Comparison of ENCODE assay signal across 8 cellular contexts in genomic region chr12:6962285-6963015, GRCh38. TPM values are rescaled to one million over a fixed set of nuclear protein-coding genes. Genes with fewer than 3 reads are reported as not detected.
A peak's percentile ranks its signal among the peaks of the same experiment; 100 is the strongest.
DNase-seq lines count a peak whose midpoint lies in the region; ATAC-seq and TF ChIP-seq lines count a peak whose summit lies in the region.

No MANE protein-coding gene starts in this region.

- peak overlapping the region; percentile 95 for H3K27ac Mint-ChIP-seq in HFFc6
- peak overlapping the region; percentile 98 for H3K27ac Mint-ChIP-seq in activated CD8-positive, alpha-beta T cell treated with anti-CD3 and anti-CD28 coated beads, Interleukin-2, amount 10 ng/mL, durations not matched to agents 7 days and 5 days
- peak overlapping the region; percentile 98 for H3K27ac Mint-ChIP-seq in stimulated activated naive CD8-positive, alpha-beta T cell treated with anti-CD3 and anti-CD28 coated beads, Interleukin-15, amount 100 ng/mL, for 72 hours

- CTCF ChIA-PET in activated CD8-positive, alpha-beta T cell treated with anti-CD3 and anti-CD28 coated beads, Interleukin-2, amount 10 ng/mL, durations not matched to agents 7 days and 5 days (lab: Charles Lee): interaction anchor here (0.8 to 13.3 kb wide), 3 partner anchors 18 to 90 kb away, joined by 4 to 742 read pairs (median 11); partner anchors contain the start of genes C12orf57, PTPN6, RNU7-1 and SPSB2

- POLR2A ChIA-PET in activated CD8-positive, alpha-beta T cell treated with anti-CD3 and anti-CD28 coated beads, Interleukin-2, amount 10 ng/mL, durations not matched to agents 7 days and 5 days (lab: Charles Lee): interaction anchor here (1.3 to 18.7 kb wide), 3 partner anchors 17 to 146 kb away, joined by 3 to 1099 read pairs (median 9); partner anchors contain the start of genes C12orf57, C1RL, PTPN6 and RNU7-1

- H3K9me3 ChIP-seq in iPS-18a (ENCODE audit: control insufficient read depth, low read depth, low read length): no peaks in the 10 kb centered on the region

- peak; percentile 32 for TF ChIP-seq CTCF in 22Rv1 (IDR thresholded peaks at IDR 0.05)
- no peak for TF ChIP-seq CTCF in HFFc6 (IDR thresholded peaks at IDR 0.05)

- peak overlapping the region; percentile 100 for H3K27ac ChIP-seq in 22Rv1
- H3K27ac ChIP-seq in iPS-18a (ENCODE audit: low read length): peak overlapping the region; percentile 91

- peak overlapping the region; percentile 70 for H3K9ac ChIP-seq in iPS-18a (ENCODE audit: low read length)

- H3K4me1 Mint-ChIP-seq in HFFc6 (ENCODE audit: low read depth): peaks cover 25% of the 10 kb centered on the region
- peaks cover 82% of the 10 kb centered on the region for H3K4me1 Mint-ChIP-seq in activated CD8-positive, alpha-beta T cell treated with anti-CD3 and anti-CD28 coated beads, Interleukin-2, amount 10 ng/mL, durations not matched to agents 7 days and 5 days (ENCODE audit: low read depth)
- peaks cover 96% of the 10 kb centered on the region for H3K4me1 Mint-ChIP-seq in stimulated activated naive CD8-positive, alpha-beta T cell treated with anti-CD3 and anti-CD28 coated beads, Interleukin-15, amount 100 ng/mL, for 72 hours

- no peak overlapping the region; the same call in 1 of the 2 replicates for H3K4me3 Mint-ChIP-seq in HFFc6
- peak overlapping the region; percentile 99 for H3K4me3 Mint-ChIP-seq in activated CD8-positive, alpha-beta T cell treated with anti-CD3 and anti-CD28 coated beads, Interleukin-2, amount 10 ng/mL, durations not matched to agents 7 days and 5 days
- peak overlapping the region; percentile 93 to 95 for H3K4me3 Mint-ChIP-seq in stimulated activated naive CD8-positive, alpha-beta T cell treated with anti-CD3 and anti-CD28 coated beads, Interleukin-15, amount 100 ng/mL, for 72 hours

- ATAC-seq in activated CD8-positive, alpha-beta T cell treated with anti-CD3 and anti-CD28 coated beads, Interleukin-2, amount 10 ng/mL, durations not matched to agents 7 days and 5 days: no peak
- no peak for ATAC-seq in stimulated activated naive CD8-positive, alpha-beta T cell treated with anti-CD3 and anti-CD28 coated beads, Interleukin-15, amount 100 ng/mL, for 72 hours
- ATAC-seq in HG03097 (IDR thresholded peaks at IDR 0.05; ENCODE audit: low FRiP score, unreplicated experiment) (no peak), GM18907 (IDR thresholded peaks at IDR 0.05; ENCODE audit: unreplicated experiment) (no peak)

- H3K9me3 Mint-ChIP-seq in HFFc6: no peaks in the 10 kb centered on the region
- H3K9me3 Mint-ChIP-seq in activated CD8-positive, alpha-beta T cell treated with anti-CD3 and anti-CD28 coated beads, Interleukin-2, amount 10 ng/mL, durations not matched to agents 7 days and 5 days (ENCODE audit: insufficient read depth): no peaks in the 10 kb centered on the region
- no peaks in the 10 kb centered on the region for H3K9me3 Mint-ChIP-seq in stimulated activated naive CD8-positive, alpha-beta T cell treated with anti-CD3 and anti-CD28 coated beads, Interleukin-15, amount 100 ng/mL, for 72 hours

- no peaks in the 10 kb centered on the region for H3K27me3 Mint-ChIP-seq in HFFc6 (ENCODE audit: insufficient read depth)
- no peaks in the 10 kb centered on the region for H3K27me3 Mint-ChIP-seq in activated CD8-positive, alpha-beta T cell treated with anti-CD3 and anti-CD28 coated beads, Interleukin-2, amount 10 ng/mL, durations not matched to agents 7 days and 5 days (ENCODE audit: low read depth)
- no peaks in the 10 kb centered on the region for H3K27me3 Mint-ChIP-seq in stimulated activated naive CD8-positive, alpha-beta T cell treated with anti-CD3 and anti-CD28 coated beads, Interleukin-15, amount 100 ng/mL, for 72 hours

- H3K27me3 ChIP-seq in iPS-18a (ENCODE audit: control insufficient read depth, insufficient read depth, low read length): no peaks in the 10 kb centered on the region

- DNase-seq in HFFc6 (no peak), anterior cingulate cortex (lab: John Stamatoyannopoulos, UW) (no peak)
- no peak for DNase-seq in activated CD8-positive, alpha-beta T cell treated with anti-CD3 and anti-CD28 coated beads, Interleukin-2, amount 10 ng/mL, durations not matched to agents 7 days and 5 days
- DNase-seq in stimulated activated naive CD8-positive, alpha-beta T cell treated with anti-CD3 and anti-CD28 coated beads, Interleukin-15, amount 100 ng/mL, for 72 hours: peak; percentile 20 to 33

- H3K36me3 Mint-ChIP-seq in HFFc6 (ENCODE audit: low read depth): peaks cover 9% of the 10 kb centered on the region
- H3K36me3 Mint-ChIP-seq in activated CD8-positive, alpha-beta T cell treated with anti-CD3 and anti-CD28 coated beads, Interleukin-2, amount 10 ng/mL, durations not matched to agents 7 days and 5 days (ENCODE audit: low read depth): peaks cover 71% of the 10 kb centered on the region

- H3K4me1 ChIP-seq in iPS-18a (ENCODE audit: control insufficient read depth, low read depth, low read length): peaks cover 22% of the 10 kb centered on the region

- peaks cover 29% of the 10 kb centered on the region for H3K36me3 ChIP-seq in iPS-18a (ENCODE audit: control insufficient read depth, low read depth, low read length)

- H3K4me3 ChIP-seq in iPS-18a (ENCODE audit: low read length): peak overlapping the region; percentile 3

RNA-seq across cellular contexts. Expression of gene PHB2, which starts 8.0 kb away (rescaled TPM):
- 100 to 1,000 TPM; 160 to 198 (median 182) TPM for total RNA-seq in HFFc6 (2021; fragmentation: NEBNext Ultra II Directional; extraction: Animal tissue kit (Norgen Biotek cat#: 25700))
- 100 to 1,000 TPM; 226 to 236 TPM for total RNA-seq in activated CD8-positive, alpha-beta T cell treated with anti-CD3 and anti-CD28 coated beads, Interleukin-2, amount 10 ng/mL, durations not matched to agents 7 days and 5 days

RNA-seq across cellular contexts. Expression of gene EMG1, which starts 8.3 kb away (rescaled TPM):
- total RNA-seq in HFFc6 (2021; fragmentation: NEBNext Ultra II Directional; extraction: Animal tissue kit (Norgen Biotek cat#: 25700)): 10 to 100 TPM; 64.9 to 83.7 (median 75.6) TPM
- total RNA-seq in activated CD8-positive, alpha-beta T cell treated with anti-CD3 and anti-CD28 coated beads, Interleukin-2, amount 10 ng/mL, durations not matched to agents 7 days and 5 days: 10 to 100 TPM; 54.9 to 58.7 TPM

RNA-seq across cellular contexts. Expression of gene PTPN6, which starts 11.3 kb away (rescaled TPM):
- not detected for total RNA-seq in HFFc6 (2021; fragmentation: NEBNext Ultra II Directional; extraction: Animal tissue kit (Norgen Biotek cat#: 25700))
- 100 to 1,000 TPM; 354 to 397 TPM for total RNA-seq in activated CD8-positive, alpha-beta T cell treated with anti-CD3 and anti-CD28 coated beads, Interleukin-2, amount 10 ng/mL, durations not matched to agents 7 days and 5 days

RNA-seq across cellular contexts. Expression of gene C12orf57, which starts 18.6 kb away (rescaled TPM):
- total RNA-seq in HFFc6 (2021; fragmentation: NEBNext Ultra II Directional; extraction: Animal tissue kit (Norgen Biotek cat#: 25700)): 100 to 1,000 TPM; 115 to 131 (median 123) TPM
- total RNA-seq in activated CD8-positive, alpha-beta T cell treated with anti-CD3 and anti-CD28 coated beads, Interleukin-2, amount 10 ng/mL, durations not matched to agents 7 days and 5 days: 100 to 1,000 TPM; 184 to 185 TPM

RNA-seq across cellular contexts. Expression of gene RNU7-1, which starts 18.8 kb away (rescaled TPM):
- not detected for total RNA-seq in HFFc6 (2021; fragmentation: NEBNext Ultra II Directional; extraction: Animal tissue kit (Norgen Biotek cat#: 25700))
- not detected for total RNA-seq in activated CD8-positive, alpha-beta T cell treated with anti-CD3 and anti-CD28 coated beads, Interleukin-2, amount 10 ng/mL, durations not matched to agents 7 days and 5 days

Comparison
In these comparisons a context has a peak if more than half of its experiments do, and no peak if none do; other contexts are left out.
1. DNase-seq: peak in stimulated activated naive CD8-positive, alpha-beta T cell treated with anti-CD3 and anti-CD28 coated beads, Interleukin-15, amount 100 ng/mL, for 72 hours (2 of 2); none in HFFc6 (single experiment), activated CD8-positive, alpha-beta T cell treated with anti-CD3 and anti-CD28 coated beads, Interleukin-2, amount 10 ng/mL, durations not matched to agents 7 days and 5 days (single experiment) and anterior cingulate cortex (0 of 58).
2. RNA of gene PTPN6, which starts 11.3 kb away (total RNA-seq): 354 to 397 TPM in activated CD8-positive, alpha-beta T cell treated with anti-CD3 and anti-CD28 coated beads, Interleukin-2, amount 10 ng/mL, durations not matched to agents 7 days and 5 days; not detected in HFFc6; every median in the first group is over 100 times any median in the second.
3. Peak in every context shown above with its lines, with median percentiles within 50 percentile points of each other: H3K27ac Mint-ChIP-seq.